In the genomic region with DNA sequence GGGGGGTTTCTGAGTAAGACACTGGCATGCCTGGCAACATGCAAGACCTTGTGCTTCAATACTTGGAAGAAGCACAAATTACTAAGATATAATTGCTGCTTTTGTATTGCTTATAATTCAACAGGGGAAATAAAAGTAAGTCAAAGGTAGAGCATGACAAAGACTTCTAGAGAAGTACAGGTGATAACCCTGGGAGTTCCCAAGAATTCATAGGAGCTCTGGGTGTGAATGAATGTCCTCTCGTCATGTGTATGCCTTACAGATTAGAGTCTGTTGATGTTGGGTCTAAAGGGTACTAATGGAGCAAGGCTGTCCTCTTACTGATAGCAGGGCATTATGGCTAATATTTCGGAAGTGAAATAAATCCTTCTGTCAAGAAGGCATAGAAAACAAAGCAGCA, we compare ENCODE assay signal across 36 cellular contexts. TPM values are rescaled to one million over a fixed set of nuclear protein-coding genes. Genes with fewer than 3 reads are reported as not detected.
DNase-seq lines count a peak whose midpoint lies in the region; ATAC-seq, FAIRE-seq and TF ChIP-seq lines count a peak whose summit lies in the region.
"Had no signal": no experiment of that assay in that cellular context is flagged by ENCODE, and none has a peak within 500 bp of the region (broad histone marks: within the 10 kb centered on the region; RNA-seq: fewer than 3 reads in every experiment).

No MANE protein-coding gene starts in this region.

- H3K27ac ChIP-seq in liver (ENCODE audit: low read depth in 1 of 2, low read length in 2 of 2) (no peak overlapping the region), right lobe of liver (no peak overlapping the region)
- H3K27ac ChIP-seq: 22Rv1; A549; BLaER1; BLaER1 treated with 17β-estradiol and CSF1 and Interleukin-3, amounts not matched to agents 10 nM and 100 nM; C4-2B had no signal

- H3K27me3 Mint-ChIP-seq in endothelial cell (ENCODE audit: unreplicated experiment) = peaks cover 9% of the 10 kb centered on the region
- no peaks in the 10 kb centered on the region for H3K27me3 Mint-ChIP-seq in stimulated activated naive B cell treated with anti-CD40 and anti-IgM and Interleukin-4, amounts not matched to agents 10 μg/mL and 1 μg/mL and 100 μg/mL, for 72 hours
- H3K27me3 Mint-ChIP-seq: B cell; CD4-positive, alpha-beta memory T cell; CD4-positive, alpha-beta T cell; CD4-positive, CD25-positive, alpha-beta regulatory T cell; CD8-positive, alpha-beta memory T cell had no signal

- no peak overlapping the region for H3K9ac ChIP-seq in liver (ENCODE audit: low read depth in 1 of 2, low read length in 2 of 2)
- H3K9ac ChIP-seq: BLaER1; BLaER1 treated with 17β-estradiol and CSF1 and Interleukin-3, amounts not matched to agents 10 nM and 100 nM had no signal

- WGBS in liver = 96% methylated on average over 2 of the region's 2 CpGs
- WGBS in right lobe of liver (ENCODE audit: insufficient coverage, low coverage, low lambda C conversion rate, missing lambda C conversion rate) = 94% methylated on average over 2 of the region's 2 CpGs

- TF ChIP-seq RAD21 in liver (IDR thresholded peaks at IDR 0.05) = no peak

- no peak overlapping the region for H3K27ac Mint-ChIP-seq in endothelial cell (ENCODE audit: unreplicated experiment)
- H3K27ac Mint-ChIP-seq in stimulated activated naive B cell treated with anti-CD40 and anti-IgM and Interleukin-4, amounts not matched to agents 10 μg/mL and 1 μg/mL and 100 μg/mL, for 72 hours = peak overlapping the region; percentile 51
- H3K27ac Mint-ChIP-seq: B cell; CD14-positive monocyte; CD4-positive, alpha-beta memory T cell; CD4-positive, alpha-beta T cell; CD4-positive, CD25-positive, alpha-beta regulatory T cell; CD8-positive, alpha-beta memory T cell; CD8-positive, alpha-beta T cell had no signal

- TF ChIP-seq CTCF in liver (IDR thresholded peaks at IDR 0.05; ENCODE audit: low read depth, low read length, missing input control) = no peak
- TF ChIP-seq CTCF in right lobe of liver (IDR thresholded peaks at IDR 0.05) = no peak
- TF ChIP-seq CTCF in D721Med (IDR thresholded peaks at IDR 0.05; ENCODE audit: insufficient read depth, missing control alignments) = no peak
- TF ChIP-seq CTCF in endothelial cell (IDR thresholded peaks at IDR 0.05; ENCODE audit: unreplicated experiment) = no peak
- no peak for TF ChIP-seq CTCF in foreskin fibroblast (IDR thresholded peaks at IDR 0.05; ENCODE audit: low read depth, low read length)

- H3K36me3 Mint-ChIP-seq in endothelial cell (ENCODE audit: low read depth, unreplicated experiment) = peaks cover 56% of the 10 kb centered on the region
- H3K36me3 Mint-ChIP-seq in stimulated activated naive B cell treated with anti-CD40 and anti-IgM and Interleukin-4, amounts not matched to agents 10 μg/mL and 1 μg/mL and 100 μg/mL, for 72 hours = peaks cover 45 to 56% of the 10 kb centered on the region in 2 donors

- ATAC-seq in right lobe of liver = no peak
- ATAC-seq in stimulated activated naive B cell treated with anti-CD40 and anti-IgM and Interleukin-4, amounts not matched to agents 10 μg/mL and 1 μg/mL and 100 μg/mL, for 72 hours (replicated peaks) = peak; percentile 83
- ATAC-seq: A549; CD8-positive, alpha-beta T cell had no signal

- intact Hi-C loops in right lobe of liver (cut with DNase I) = no loop called here

- H3K27me3 ChIP-seq in liver (ENCODE audit: control insufficient read depth in 4 of 4, insufficient read depth in 4 of 4, low read length in 3 of 4) = no peaks in the 10 kb centered on the region
- H3K27me3 ChIP-seq in right lobe of liver = no peaks in the 10 kb centered on the region
- H3K27me3 ChIP-seq: BE2C; BLaER1; BLaER1 treated with 17β-estradiol and CSF1 and Interleukin-3, amounts not matched to agents 10 nM and 100 nM had no signal

- H3K36me3 ChIP-seq in liver (ENCODE audit: control insufficient read depth in 4 of 4, insufficient read depth in 3 of 4, low read depth in 1 of 4, low read length in 3 of 4) (peaks cover 0 to 26% (median 13%) of the 10 kb centered on the region in 4 donors), right lobe of liver (no peaks in the 10 kb centered on the region)

- peaks cover 16% of the 10 kb centered on the region for H3K9me3 Mint-ChIP-seq in endothelial cell (ENCODE audit: unreplicated experiment)
- peaks cover 6 to 8% of the 10 kb centered on the region in 2 donors for H3K9me3 Mint-ChIP-seq in stimulated activated naive B cell treated with anti-CD40 and anti-IgM and Interleukin-4, amounts not matched to agents 10 μg/mL and 1 μg/mL and 100 μg/mL, for 72 hours

- H3K4me1 Mint-ChIP-seq in endothelial cell (ENCODE audit: unreplicated experiment) = no peaks in the 10 kb centered on the region
- peaks cover 13 to 16% of the 10 kb centered on the region in 2 donors for H3K4me1 Mint-ChIP-seq in stimulated activated naive B cell treated with anti-CD40 and anti-IgM and Interleukin-4, amounts not matched to agents 10 μg/mL and 1 μg/mL and 100 μg/mL, for 72 hours
- H3K4me1 Mint-ChIP-seq: CD14-positive monocyte had no signal

- DNase-seq in right lobe of liver = no peak
- no peak for DNase-seq in D721Med (ENCODE audit: insufficient read length, low spot score)
- DNase-seq in endothelial cell (ENCODE audit: low spot score) = no peak
- no peak for DNase-seq in stimulated activated naive B cell treated with anti-CD40 and anti-IgM and Interleukin-4, amounts not matched to agents 10 μg/mL and 1 μg/mL and 100 μg/mL, for 72 hours
- DNase-seq in foreskin fibroblast = no peak
- DNase-seq in NCI-H1092 (lab: John Stamatoyannopoulos, UW) = no peak
- no peak for DNase-seq in GDM1 (lab: John Stamatoyannopoulos, UW)
- DNase-seq: 8988T; ACHN; AML-193; BE2C; C1 segment of cervical spinal cord; Caco-2; Calu3; CD4-positive, alpha-beta memory T cell; CD4-positive, alpha-beta T cell; CD4-positive, CD25-positive, alpha-beta regulatory T cell; CD8-positive, alpha-beta memory T cell; CD8-positive, alpha-beta T cell; COR-L47; DMS 273 treated with DMSO at 0.1 percent for 48 hours; DMS153; DMS53; DMS79; DMS79 treated with DMSO at 0.1 percent for 48 hours; DND-41; EL had no signal

- peak overlapping the region in 2 of 3 donors; percentile 14 to 16 for H3K4me3 ChIP-seq in liver (ENCODE audit: low read depth in 1 of 3, low read length in 3 of 3)
- no peak overlapping the region for H3K4me3 ChIP-seq in right lobe of liver
- no peak overlapping the region for H3K4me3 ChIP-seq in foreskin fibroblast (ENCODE audit: low read depth in 1 of 2, low read length in 2 of 2)
- H3K4me3 ChIP-seq: A549; BLaER1; BLaER1 treated with 17β-estradiol and CSF1 and Interleukin-3, amounts not matched to agents 10 nM and 100 nM had no signal

- H3K4me3 Mint-ChIP-seq in endothelial cell (ENCODE audit: unreplicated experiment) = peak overlapping the region; percentile 35
- peak overlapping the region in 1 of 2 donors; percentile 15 for H3K4me3 Mint-ChIP-seq in stimulated activated naive B cell treated with anti-CD40 and anti-IgM and Interleukin-4, amounts not matched to agents 10 μg/mL and 1 μg/mL and 100 μg/mL, for 72 hours
- H3K4me3 Mint-ChIP-seq: B cell; CD14-positive monocyte; CD4-positive, alpha-beta memory T cell; CD4-positive, alpha-beta T cell; CD4-positive, CD25-positive, alpha-beta regulatory T cell; CD8-positive, alpha-beta memory T cell; CD8-positive, alpha-beta T cell had no signal

- H3K4me1 ChIP-seq in liver (ENCODE audit: control insufficient read depth in 4 of 4, insufficient read depth in 4 of 4, low read length in 3 of 4) (no peaks in the 10 kb centered on the region), right lobe of liver (no peaks in the 10 kb centered on the region)
- H3K4me1 ChIP-seq: A549; BE2C; BLaER1; BLaER1 treated with 17β-estradiol and CSF1 and Interleukin-3, amounts not matched to agents 10 nM and 100 nM; Caco-2 had no signal

- H3K9me3 ChIP-seq in liver (ENCODE audit: control insufficient read depth in 4 of 4, low read length in 3 of 4) = peaks cover 11 to 42% (median 28%) of the 10 kb centered on the region in 4 donors
- H3K9me3 ChIP-seq in right lobe of liver = peaks cover 0 to 11% (median 4%) of the 10 kb centered on the region in 4 donors
- H3K9me3 ChIP-seq: BE2C had no signal

- TF ChIP-seq POLR2A in right lobe of liver (IDR thresholded peaks at IDR 0.05) = no peak

- peak; percentile 38 for FAIRE-seq in D721Med (lab: Jason Lieb, UNC)
- FAIRE-seq: A204.1 had no signal

TF ChIP-seq in liver, 16 proteins besides CTCF, POLR2A, EP300 and RAD21 (continues in another document):
- TF ChIP-seq JUND (IDR thresholded peaks at IDR 0.05) = no peak
- TF ChIP-seq NR2F2 (IDR thresholded peaks at IDR 0.05) = no peak
- TF ChIP-seq EGR1 (IDR thresholded peaks at IDR 0.05; ENCODE audit: low read depth in 2 of 2) = no peak
- TF ChIP-seq, protein P1, sequence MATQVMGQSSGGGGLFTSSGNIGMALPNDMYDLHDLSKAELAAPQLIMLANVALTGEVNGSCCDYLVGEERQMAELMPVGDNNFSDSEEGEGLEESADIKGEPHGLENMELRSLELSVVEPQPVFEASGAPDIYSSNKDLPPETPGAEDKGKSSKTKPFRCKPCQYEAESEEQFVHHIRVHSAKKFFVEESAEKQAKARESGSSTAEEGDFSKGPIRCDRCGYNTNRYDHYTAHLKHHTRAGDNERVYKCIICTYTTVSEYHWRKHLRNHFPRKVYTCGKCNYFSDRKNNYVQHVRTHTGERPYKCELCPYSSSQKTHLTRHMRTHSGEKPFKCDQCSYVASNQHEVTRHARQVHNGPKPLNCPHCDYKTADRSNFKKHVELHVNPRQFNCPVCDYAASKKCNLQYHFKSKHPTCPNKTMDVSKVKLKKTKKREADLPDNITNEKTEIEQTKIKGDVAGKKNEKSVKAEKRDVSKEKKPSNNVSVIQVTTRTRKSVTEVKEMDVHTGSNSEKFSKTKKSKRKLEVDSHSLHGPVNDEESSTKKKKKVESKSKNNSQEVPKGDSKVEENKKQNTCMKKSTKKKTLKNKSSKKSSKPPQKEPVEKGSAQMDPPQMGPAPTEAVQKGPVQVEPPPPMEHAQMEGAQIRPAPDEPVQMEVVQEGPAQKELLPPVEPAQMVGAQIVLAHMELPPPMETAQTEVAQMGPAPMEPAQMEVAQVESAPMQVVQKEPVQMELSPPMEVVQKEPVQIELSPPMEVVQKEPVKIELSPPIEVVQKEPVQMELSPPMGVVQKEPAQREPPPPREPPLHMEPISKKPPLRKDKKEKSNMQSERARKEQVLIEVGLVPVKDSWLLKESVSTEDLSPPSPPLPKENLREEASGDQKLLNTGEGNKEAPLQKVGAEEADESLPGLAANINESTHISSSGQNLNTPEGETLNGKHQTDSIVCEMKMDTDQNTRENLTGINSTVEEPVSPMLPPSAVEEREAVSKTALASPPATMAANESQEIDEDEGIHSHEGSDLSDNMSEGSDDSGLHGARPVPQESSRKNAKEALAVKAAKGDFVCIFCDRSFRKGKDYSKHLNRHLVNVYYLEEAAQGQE (IDR thresholded peaks at IDR 0.05) = no peak
- no peak for TF ChIP-seq HNF4G (IDR thresholded peaks at IDR 0.05)
- no peak for TF ChIP-seq YY1 (IDR thresholded peaks at IDR 0.05)
- TF ChIP-seq HNF4A (conservative IDR thresholded peaks at IDR 0.05) = no peak
- TF ChIP-seq SP1 (IDR thresholded peaks at IDR 0.05) = no peak

RNA-seq across cellular contexts. Expression of a gene that starts 7.6 kb away (rescaled TPM):
- total RNA-seq in liver (1 to 10 TPM; 3.7 to 3.8 TPM), right lobe of liver (1 to 10 TPM; 1.1 to 5.2 (median 2.5) TPM), endothelial cell (ENCODE audit: unreplicated experiment) (9.2 TPM)
- polyA plus RNA-seq in liver = 1 to 10 TPM in 1 of 2 donors, under 1 TPM in 1; 0.90 to 1.6 TPM

RNA-seq across cellular contexts. Expression of a gene that starts 13.2 kb away (rescaled TPM):
- total RNA-seq in liver (1 to 10 TPM; 3.5 to 4.3 TPM), right lobe of liver (1 to 10 TPM; 1.1 to 3.4 (median 2.0) TPM), endothelial cell (ENCODE audit: unreplicated experiment) (9.7 TPM)
- polyA plus RNA-seq in liver = 1 to 10 TPM; 1.7 TPM

Comparison
In these comparisons a context has a peak if more than half of its experiments do, and no peak if none do; other contexts are left out.
1. H3K4me3 ChIP-seq: peak in liver (2 of 3); none in right lobe of liver (0 of 3) and foreskin fibroblast (0 of 2).
2. ATAC-seq: peak in stimulated activated naive B cell treated with anti-CD40 and anti-IgM and Interleukin-4, amounts not matched to agents 10 μg/mL and 1 μg/mL and 100 μg/mL, for 72 hours (2 of 2); none in right lobe of liver (0 of 4).